ENCODE assay signal across 1 cellular context in the genomic region with DNA sequence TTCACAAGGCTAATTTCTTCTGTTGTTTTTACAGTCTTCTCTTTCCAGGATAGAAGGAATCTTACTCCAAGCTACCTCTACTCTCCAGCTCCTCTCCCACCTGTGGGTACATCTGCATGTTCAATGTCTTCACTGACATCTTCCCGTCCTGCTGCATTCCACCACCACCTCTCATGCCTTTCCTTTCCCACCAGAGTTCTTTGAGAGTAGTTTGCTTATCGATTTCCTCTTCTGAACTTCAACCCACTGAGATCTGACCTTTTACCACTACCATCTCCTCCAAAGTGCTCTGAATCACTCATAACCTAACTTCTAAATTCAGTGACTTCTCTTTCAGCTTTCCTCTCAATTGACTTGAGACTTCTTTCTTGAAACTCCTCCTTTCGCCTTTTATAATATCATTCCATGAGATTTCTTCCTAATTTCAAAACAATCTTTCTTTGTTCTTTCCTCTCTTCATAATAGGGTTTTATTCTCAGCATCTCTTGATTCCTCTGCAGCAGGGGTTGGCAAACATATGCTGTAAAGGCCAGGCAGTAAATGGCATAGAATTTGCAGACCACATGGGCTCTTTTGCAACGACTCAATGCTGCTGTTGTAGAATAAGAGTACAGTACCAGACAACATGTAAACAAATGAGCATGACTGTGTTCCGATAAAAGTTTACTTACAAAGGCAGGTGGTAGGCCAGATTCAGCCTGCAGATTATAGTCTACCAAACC.
TF ChIP-seq lines count a peak whose summit lies in the region.

No MANE protein-coding gene starts in this region.

TF ChIP-seq in IMR-90, 13 proteins besides CTCF, POLR2A, EP300 and RAD21 (continued from another document):
- TF ChIP-seq, protein P1, sequence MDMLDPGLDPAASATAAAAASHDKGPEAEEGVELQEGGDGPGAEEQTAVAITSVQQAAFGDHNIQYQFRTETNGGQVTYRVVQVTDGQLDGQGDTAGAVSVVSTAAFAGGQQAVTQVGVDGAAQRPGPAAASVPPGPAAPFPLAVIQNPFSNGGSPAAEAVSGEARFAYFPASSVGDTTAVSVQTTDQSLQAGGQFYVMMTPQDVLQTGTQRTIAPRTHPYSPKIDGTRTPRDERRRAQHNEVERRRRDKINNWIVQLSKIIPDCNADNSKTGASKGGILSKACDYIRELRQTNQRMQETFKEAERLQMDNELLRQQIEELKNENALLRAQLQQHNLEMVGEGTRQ (IDR thresholded peaks at IDR 0.05; ENCODE audit: low read depth, low read length) = no peak
- no peak for TF ChIP-seq NFE2L2 (IDR thresholded peaks at IDR 0.05; ENCODE audit: low read depth, low read length)
- no peak for TF ChIP-seq FOS (IDR thresholded peaks at IDR 0.05; ENCODE audit: low read depth, low read length)
- no peak for TF ChIP-seq BHLHE40 (IDR thresholded peaks at IDR 0.05; ENCODE audit: low read depth, low read length)
- TF ChIP-seq, protein P2, sequence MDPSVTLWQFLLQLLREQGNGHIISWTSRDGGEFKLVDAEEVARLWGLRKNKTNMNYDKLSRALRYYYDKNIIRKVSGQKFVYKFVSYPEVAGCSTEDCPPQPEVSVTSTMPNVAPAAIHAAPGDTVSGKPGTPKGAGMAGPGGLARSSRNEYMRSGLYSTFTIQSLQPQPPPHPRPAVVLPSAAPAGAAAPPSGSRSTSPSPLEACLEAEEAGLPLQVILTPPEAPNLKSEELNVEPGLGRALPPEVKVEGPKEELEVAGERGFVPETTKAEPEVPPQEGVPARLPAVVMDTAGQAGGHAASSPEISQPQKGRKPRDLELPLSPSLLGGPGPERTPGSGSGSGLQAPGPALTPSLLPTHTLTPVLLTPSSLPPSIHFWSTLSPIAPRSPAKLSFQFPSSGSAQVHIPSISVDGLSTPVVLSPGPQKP (IDR thresholded peaks at IDR 0.05; ENCODE audit: borderline replicate concordance, low read depth, low read length) = no peak
